In the genomic region with DNA sequence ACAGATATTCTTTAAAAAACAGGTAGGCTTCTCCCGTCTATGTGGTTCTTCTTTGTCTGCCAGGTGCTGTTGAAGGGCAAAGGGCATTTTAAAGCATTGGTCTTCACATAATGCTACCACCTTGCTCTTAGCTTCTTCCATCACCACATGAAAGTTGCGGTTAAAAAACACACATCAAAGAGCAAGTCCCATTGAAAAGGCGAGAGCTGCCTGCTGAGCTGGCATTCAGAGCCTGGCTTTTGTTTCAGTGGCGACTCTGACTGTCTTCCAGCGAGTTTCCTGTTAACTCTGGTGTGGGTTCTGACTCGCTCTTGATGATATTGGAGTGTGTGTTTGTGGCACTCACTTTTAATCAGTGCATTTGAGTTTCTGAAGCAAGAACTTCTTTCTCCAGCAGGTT, we compare ENCODE assay signal across 15 cellular contexts.
DNase-seq lines count a peak whose midpoint lies in the region; ATAC-seq and TF ChIP-seq lines count a peak whose summit lies in the region.
"Had no signal": no experiment of that assay in that cellular context is flagged by ENCODE, and none has a peak within 500 bp of the region (broad histone marks: within the 10 kb centered on the region; RNA-seq: fewer than 3 reads in every experiment).

No MANE protein-coding gene starts in this region.

- in situ Hi-C loops in astrocyte of the spinal cord (cut with HindIII; ENCODE audit: low sequenced_read_pairs) = no loop called here

- no peaks in the 10 kb centered on the region for H4K20me1 ChIP-seq in DND-41 (ENCODE audit: insufficient read depth, low read length)

- H3K36me3 ChIP-seq in DND-41 (ENCODE audit: insufficient read depth, low read length) (no peaks in the 10 kb centered on the region), HUES48 (ENCODE audit: control insufficient read depth, insufficient read depth, low read length) (no peaks in the 10 kb centered on the region)
- H3K36me3 ChIP-seq: neutrophil had no signal

- H3K79me2 ChIP-seq in DND-41 (ENCODE audit: insufficient read depth, low read length) = no peaks in the 10 kb centered on the region

- ATAC-seq in DND-41 (ENCODE audit: insufficient read depth, low read depth) = peak; percentile 95
- ATAC-seq in GM19351 (IDR thresholded peaks at IDR 0.05; ENCODE audit: unreplicated experiment) = peak; percentile 24
- ATAC-seq: activated T-helper 17 cell treated with anti-CD3 and anti-CD28 coated beads, Interleukin-2, amount 50 U/mL, for 72 hours; left cardiac atrium had no signal

- peaks cover 3% of the 10 kb centered on the region for H3K9me3 ChIP-seq in DND-41 (ENCODE audit: insufficient read depth, low read length, severe bottlenecking)
- no peaks in the 10 kb centered on the region for H3K9me3 ChIP-seq in HUES48 (ENCODE audit: control insufficient read depth, insufficient read depth, low read length)
- H3K9me3 ChIP-seq: neutrophil had no signal

- H2AFZ ChIP-seq in DND-41 (ENCODE audit: low read depth, low read length) = no peak overlapping the region

- H3K27ac ChIP-seq in DND-41 (ENCODE audit: low read length) (no peak overlapping the region), HUES48 (ENCODE audit: low read depth, low read length) (peak overlapping the region; percentile 59)
- H3K27ac ChIP-seq: neutrophil had no signal

- TF ChIP-seq CTCF in DND-41 (IDR thresholded peaks at IDR 0.05; ENCODE audit: borderline replicate concordance, extremely low read depth, low read length, poor library complexity, severe bottlenecking) (no peak), astrocyte of the spinal cord (IDR thresholded peaks at IDR 0.05; ENCODE audit: low read depth, low read length) (no peak)

- H3K4me2 ChIP-seq in DND-41 (ENCODE audit: insufficient read depth, low read length) = no peak overlapping the region

- H3K4me1 ChIP-seq in DND-41 (ENCODE audit: insufficient read depth, low read length) (peaks cover 16% of the 10 kb centered on the region), HUES48 (ENCODE audit: control insufficient read depth, insufficient read depth, low read length) (peaks cover 30% of the 10 kb centered on the region)

- H3K4me3 ChIP-seq in DND-41 (ENCODE audit: low read depth in 1 of 2, low read length in 2 of 2) (no peak overlapping the region), HUES48 (ENCODE audit: low read depth, low read length) (no peak overlapping the region), astrocyte of the spinal cord (ENCODE audit: low read depth, low read length) (no peak overlapping the region)

- H3K27me3 ChIP-seq in DND-41 (ENCODE audit: insufficient read depth, low read length, poor library complexity) (no peaks in the 10 kb centered on the region), HUES48 (ENCODE audit: control insufficient read depth, insufficient read depth, low read length) (peaks cover 11% of the 10 kb centered on the region)
- H3K27me3 ChIP-seq: neutrophil had no signal

- DNase-seq in DND-41 (peak; percentile 79), astrocyte of the spinal cord (ENCODE audit: low read depth, low spot score) (peak; percentile 27), D341Med (ENCODE audit: low spot score) (no peak), medulla oblongata (ENCODE audit: extremely low spot score) (no peak), cortex of kidney (lab: John Stamatoyannopoulos, UW) (no peak)
- no peak for DNase-seq in activated CD8-positive, alpha-beta memory T cell treated with anti-CD3 and anti-CD28 coated beads, Interleukin-2, amount 50 U/mL, for 4 hours
- DNase-seq: caudate nucleus; CD4-positive, alpha-beta T cell; left cardiac atrium; stimulated activated CD4-positive, alpha-beta T cell treated with anti-CD3 and anti-CD28 coated beads, Interleukin-12 subunit alpha, Interleukin-12 subunit beta, amount 100 ng/mL, for 4 hours; T-helper 9 cell had no signal

- H3K9ac ChIP-seq in DND-41 (ENCODE audit: low read depth, low read length) = no peak overlapping the region
- no peak overlapping the region for H3K9ac ChIP-seq in HUES48 (ENCODE audit: low read depth, low read length)

Comparison
In these comparisons a context has a peak if more than half of its experiments do, and no peak if none do; other contexts are left out.
1. DNase-seq: peak in DND-41 (single experiment) and astrocyte of the spinal cord (single experiment); none in D341Med (single experiment), activated CD8-positive, alpha-beta memory T cell treated with anti-CD3 and anti-CD28 coated beads, Interleukin-2, amount 50 U/mL, for 4 hours (single experiment), medulla oblongata (single experiment) and cortex of kidney (single experiment).